In the genomic region with DNA sequence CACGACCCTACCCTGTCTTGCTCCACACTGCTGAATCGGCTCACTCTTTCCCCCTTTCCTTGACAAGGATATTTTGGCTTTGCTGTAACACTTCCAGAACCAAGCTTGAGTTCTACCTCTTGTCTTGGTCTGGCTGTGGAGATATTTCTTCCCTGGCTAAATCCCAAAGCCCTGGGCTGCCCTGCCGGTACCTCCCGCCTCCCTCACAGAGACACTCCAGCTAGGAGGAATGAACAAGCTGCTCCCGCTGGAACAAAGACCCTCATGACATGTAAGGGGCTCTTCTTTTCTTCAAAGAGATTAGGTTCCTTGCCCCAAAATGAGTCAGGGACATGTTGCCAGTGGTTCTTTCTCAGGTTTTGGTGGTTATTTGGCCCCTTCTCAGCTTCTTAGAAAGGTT, we compare ENCODE assay signal across 17 cellular contexts.
"Had no signal": no experiment of that assay in that cellular context is flagged by ENCODE, and none has a peak within 500 bp of the region (broad histone marks: within the 10 kb centered on the region; RNA-seq: fewer than 3 reads in every experiment).

No MANE protein-coding gene starts in this region.

- H3K4me3 Mint-ChIP-seq: activated naive CD8-positive, alpha-beta T cell treated with anti-CD3 and anti-CD28 coated beads, Interleukin-2, amount 50 U/mL, for 24 hours; nephron; T-helper 2 cell treated with Interferon-gamma antibody and Interleukin-4, amounts not matched to agents 5 μg/mL and 100 μg/mL, for 36 hours had no signal

- H3K27ac ChIP-seq: ascending aorta, esophagus muscularis mucosa, left lung, ovary had no signal

- H3K27me3 ChIP-seq: ascending aorta, cardiac muscle cell, esophagus muscularis mucosa, left lung, ovary had no signal

- H3K9me3 Mint-ChIP-seq: activated naive CD8-positive, alpha-beta T cell treated with anti-CD3 and anti-CD28 coated beads, Interleukin-2, amount 50 U/mL, for 24 hours; nephron; T-helper 2 cell treated with Interferon-gamma antibody and Interleukin-4, amounts not matched to agents 5 μg/mL and 100 μg/mL, for 36 hours had no signal

- H3K9me3 ChIP-seq: ascending aorta, esophagus muscularis mucosa, left lung, ovary had no signal

- H3K27me3 Mint-ChIP-seq: activated naive CD8-positive, alpha-beta T cell treated with anti-CD3 and anti-CD28 coated beads, Interleukin-2, amount 50 U/mL, for 24 hours had no signal

- H3K4me3 ChIP-seq: ascending aorta, cardiac muscle cell, esophagus muscularis mucosa, left lung, ovary had no signal

- H3K4me1 Mint-ChIP-seq: activated naive CD8-positive, alpha-beta T cell treated with anti-CD3 and anti-CD28 coated beads, Interleukin-2, amount 50 U/mL, for 24 hours had no signal

- ATAC-seq: activated CD4-positive, CD25-positive, alpha-beta regulatory T cell treated with anti-CD3 and anti-CD28 coated beads, Interleukin-2, amount 50 U/mL, for 24 hours; activated naive CD8-positive, alpha-beta T cell treated with anti-CD3 and anti-CD28 coated beads, Interleukin-2, amount 50 U/mL, for 24 hours had no signal

- DNase-seq: activated CD4-positive, alpha-beta T cell treated with anti-CD3 and anti-CD28 coated beads, Interleukin-2, amount 50 U/mL, for 1 hour; activated CD8-positive, alpha-beta memory T cell treated with anti-CD3 and anti-CD28 coated beads for 24 hours; activated naive CD4-positive, alpha-beta T cell; activated naive CD8-positive, alpha-beta T cell treated with anti-CD3 and anti-CD28 coated beads, Interleukin-2, amount 50 U/mL, for 24 hours; hypothalamus; kidney; left lung; mesendoderm; ovary; stimulated activated CD4-positive, alpha-beta T cell treated with anti-CD3 and anti-CD28 coated beads, Interleukin-2, amount 100 ng/mL, for 24 hours; SW 1271 had no signal

- H3K27ac Mint-ChIP-seq: activated naive CD8-positive, alpha-beta T cell treated with anti-CD3 and anti-CD28 coated beads, Interleukin-2, amount 50 U/mL, for 24 hours; nephron; T-helper 2 cell treated with Interferon-gamma antibody and Interleukin-4, amounts not matched to agents 5 μg/mL and 100 μg/mL, for 36 hours had no signal

- H3K36me3 ChIP-seq: cardiac muscle cell, ovary had no signal
